ENCODE assay signal across 1 cellular context in genomic region chr1:30908886-30909777, GRCh38.
TF ChIP-seq lines count a peak whose summit lies in the region.

No MANE protein-coding gene starts in this region.

TF ChIP-seq in K562, 482 proteins besides CTCF, POLR2A, EP300 and RAD21 (continued from another document and continues in another):
- no peak for TF ChIP-seq ZNF318 (IDR thresholded peaks at IDR 0.05; ENCODE audit: borderline replicate concordance in 1 of 2, low read depth in 1 of 2)
- TF ChIP-seq, protein P1, sequence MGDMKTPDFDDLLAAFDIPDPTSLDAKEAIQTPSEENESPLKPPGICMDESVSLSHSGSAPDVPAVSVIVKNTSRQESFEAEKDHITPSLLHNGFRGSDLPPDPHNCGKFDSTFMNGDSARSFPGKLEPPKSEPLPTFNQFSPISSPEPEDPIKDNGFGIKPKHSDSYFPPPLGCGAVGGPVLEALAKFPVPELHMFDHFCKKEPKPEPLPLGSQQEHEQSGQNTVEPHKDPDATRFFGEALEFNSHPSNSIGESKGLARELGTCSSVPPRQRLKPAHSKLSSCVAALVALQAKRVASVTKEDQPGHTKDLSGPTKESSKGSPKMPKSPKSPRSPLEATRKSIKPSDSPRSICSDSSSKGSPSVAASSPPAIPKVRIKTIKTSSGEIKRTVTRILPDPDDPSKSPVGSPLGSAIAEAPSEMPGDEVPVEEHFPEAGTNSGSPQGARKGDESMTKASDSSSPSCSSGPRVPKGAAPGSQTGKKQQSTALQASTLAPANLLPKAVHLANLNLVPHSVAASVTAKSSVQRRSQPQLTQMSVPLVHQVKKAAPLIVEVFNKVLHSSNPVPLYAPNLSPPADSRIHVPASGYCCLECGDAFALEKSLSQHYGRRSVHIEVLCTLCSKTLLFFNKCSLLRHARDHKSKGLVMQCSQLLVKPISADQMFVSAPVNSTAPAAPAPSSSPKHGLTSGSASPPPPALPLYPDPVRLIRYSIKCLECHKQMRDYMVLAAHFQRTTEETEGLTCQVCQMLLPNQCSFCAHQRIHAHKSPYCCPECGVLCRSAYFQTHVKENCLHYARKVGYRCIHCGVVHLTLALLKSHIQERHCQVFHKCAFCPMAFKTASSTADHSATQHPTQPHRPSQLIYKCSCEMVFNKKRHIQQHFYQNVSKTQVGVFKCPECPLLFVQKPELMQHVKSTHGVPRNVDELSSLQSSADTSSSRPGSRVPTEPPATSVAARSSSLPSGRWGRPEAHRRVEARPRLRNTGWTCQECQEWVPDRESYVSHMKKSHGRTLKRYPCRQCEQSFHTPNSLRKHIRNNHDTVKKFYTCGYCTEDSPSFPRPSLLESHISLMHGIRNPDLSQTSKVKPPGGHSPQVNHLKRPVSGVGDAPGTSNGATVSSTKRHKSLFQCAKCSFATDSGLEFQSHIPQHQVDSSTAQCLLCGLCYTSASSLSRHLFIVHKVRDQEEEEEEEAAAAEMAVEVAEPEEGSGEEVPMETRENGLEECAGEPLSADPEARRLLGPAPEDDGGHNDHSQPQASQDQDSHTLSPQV (IDR thresholded peaks at IDR 0.05): peak; percentile 64
- TF ChIP-seq FOXP1 (CRISPR knock-in tag; IDR thresholded peaks at IDR 0.05): peak; percentile 22; the same call in 1 of the 2 replicates
- no peak for TF ChIP-seq CREB3 (tag; conservative IDR thresholded peaks at IDR 0.05; ENCODE audit: low read depth)
- TF ChIP-seq SRSF7 (optimal IDR thresholded peaks at IDR 0.05; ENCODE audit: low read depth, low read length): no peak
- no peak for TF ChIP-seq ZNF696 (CRISPR knock-in tag; conservative IDR thresholded peaks at IDR 0.05)
- no peak for TF ChIP-seq RHOXF2B (CRISPR knock-in tag; conservative IDR thresholded peaks at IDR 0.05)
- peak; percentile 76 for TF ChIP-seq ZFP36 (IDR thresholded peaks at IDR 0.05; ENCODE audit: low read depth, low read length, partially characterized antibody)
- no peak for TF ChIP-seq ZNF76 (CRISPR knock-in tag; IDR thresholded peaks at IDR 0.05; ENCODE audit: borderline replicate concordance)
- 0 out of 2 replicates have a peak, but pooled peaks have one; percentile 59 for TF ChIP-seq ZBTB2 (IDR thresholded peaks at IDR 0.05)
- TF ChIP-seq, protein P2, sequence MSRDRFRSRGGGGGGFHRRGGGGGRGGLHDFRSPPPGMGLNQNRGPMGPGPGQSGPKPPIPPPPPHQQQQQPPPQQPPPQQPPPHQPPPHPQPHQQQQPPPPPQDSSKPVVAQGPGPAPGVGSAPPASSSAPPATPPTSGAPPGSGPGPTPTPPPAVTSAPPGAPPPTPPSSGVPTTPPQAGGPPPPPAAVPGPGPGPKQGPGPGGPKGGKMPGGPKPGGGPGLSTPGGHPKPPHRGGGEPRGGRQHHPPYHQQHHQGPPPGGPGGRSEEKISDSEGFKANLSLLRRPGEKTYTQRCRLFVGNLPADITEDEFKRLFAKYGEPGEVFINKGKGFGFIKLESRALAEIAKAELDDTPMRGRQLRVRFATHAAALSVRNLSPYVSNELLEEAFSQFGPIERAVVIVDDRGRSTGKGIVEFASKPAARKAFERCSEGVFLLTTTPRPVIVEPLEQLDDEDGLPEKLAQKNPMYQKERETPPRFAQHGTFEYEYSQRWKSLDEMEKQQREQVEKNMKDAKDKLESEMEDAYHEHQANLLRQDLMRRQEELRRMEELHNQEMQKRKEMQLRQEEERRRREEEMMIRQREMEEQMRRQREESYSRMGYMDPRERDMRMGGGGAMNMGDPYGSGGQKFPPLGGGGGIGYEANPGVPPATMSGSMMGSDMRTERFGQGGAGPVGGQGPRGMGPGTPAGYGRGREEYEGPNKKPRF (IDR thresholded peaks at IDR 0.05; ENCODE audit: low read depth, low read length): no peak
- TF ChIP-seq CHD4 (IDR thresholded peaks at IDR 0.05; ENCODE audit: insufficient read depth, insufficient replicate concordance, low read depth, low read length, poor library complexity, severe bottlenecking): no peak
- TF ChIP-seq ZC3H4 (CRISPR knock-in tag; IDR thresholded peaks at IDR 0.05; ENCODE audit: borderline replicate concordance): no peak
- peak in 1 of 2 experiments; percentile 43; a peak in 2 of 4 replicates for TF ChIP-seq MAZ (CRISPR knock-in tag; conservative IDR thresholded peaks at IDR 0.05 in 1 of 2, IDR thresholded peaks at IDR 0.05 in 1 of 2)
- no peak for TF ChIP-seq PURB (CRISPR knock-in tag; IDR thresholded peaks at IDR 0.05; ENCODE audit: low read depth)
- TF ChIP-seq MECOM (CRISPR knock-in tag; IDR thresholded peaks at IDR 0.05): no peak
- TF ChIP-seq ARID1B (IDR thresholded peaks at IDR 0.05): peak; percentile 9; the same call in 1 of the 2 replicates
- peak in 1 of 2 experiments; percentile 49; a peak in 2 of 4 replicates for TF ChIP-seq KDM1A (IDR thresholded peaks at IDR 0.05)
- no peak for TF ChIP-seq U2AF1 (optimal IDR thresholded peaks at IDR 0.05; ENCODE audit: low read depth, low read length)
- no peak for TF ChIP-seq HEY1 (CRISPR knock-in tag; IDR thresholded peaks at IDR 0.05; ENCODE audit: borderline replicate concordance)
- TF ChIP-seq ZNF586 (CRISPR knock-in tag; conservative IDR thresholded peaks at IDR 0.05): no peak
- no peak for TF ChIP-seq ZNF431 (CRISPR knock-in tag; IDR thresholded peaks at IDR 0.05)
- peak; percentile 8; the same call in 1 of the 2 replicates for TF ChIP-seq MAFK (IDR thresholded peaks at IDR 0.05; ENCODE audit: low read length)
- TF ChIP-seq TCFL5 (CRISPR knock-in tag; conservative IDR thresholded peaks at IDR 0.05): no peak
- peak; percentile 43; the same call in 1 of the 2 replicates for TF ChIP-seq CXXC5 (CRISPR knock-in tag; IDR thresholded peaks at IDR 0.05)
- TF ChIP-seq DMBX1 (CRISPR knock-in tag; IDR thresholded peaks at IDR 0.05; ENCODE audit: borderline replicate concordance): 0 out of 2 replicates have a peak, but pooled peaks have one; percentile 28
- TF ChIP-seq ZNF583 (CRISPR knock-in tag; IDR thresholded peaks at IDR 0.05): 0 out of 2 replicates have a peak, but pooled peaks have one; percentile 21
- TF ChIP-seq MAX (CRISPR knock-in tag; IDR thresholded peaks at IDR 0.05): peak; percentile 83
- no peak for TF ChIP-seq ZBED1 (IDR thresholded peaks at IDR 0.05)
- TF ChIP-seq, protein P3, sequence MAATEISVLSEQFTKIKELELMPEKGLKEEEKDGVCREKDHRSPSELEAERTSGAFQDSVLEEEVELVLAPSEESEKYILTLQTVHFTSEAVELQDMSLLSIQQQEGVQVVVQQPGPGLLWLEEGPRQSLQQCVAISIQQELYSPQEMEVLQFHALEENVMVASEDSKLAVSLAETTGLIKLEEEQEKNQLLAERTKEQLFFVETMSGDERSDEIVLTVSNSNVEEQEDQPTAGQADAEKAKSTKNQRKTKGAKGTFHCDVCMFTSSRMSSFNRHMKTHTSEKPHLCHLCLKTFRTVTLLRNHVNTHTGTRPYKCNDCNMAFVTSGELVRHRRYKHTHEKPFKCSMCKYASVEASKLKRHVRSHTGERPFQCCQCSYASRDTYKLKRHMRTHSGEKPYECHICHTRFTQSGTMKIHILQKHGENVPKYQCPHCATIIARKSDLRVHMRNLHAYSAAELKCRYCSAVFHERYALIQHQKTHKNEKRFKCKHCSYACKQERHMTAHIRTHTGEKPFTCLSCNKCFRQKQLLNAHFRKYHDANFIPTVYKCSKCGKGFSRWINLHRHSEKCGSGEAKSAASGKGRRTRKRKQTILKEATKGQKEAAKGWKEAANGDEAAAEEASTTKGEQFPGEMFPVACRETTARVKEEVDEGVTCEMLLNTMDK (IDR thresholded peaks at IDR 0.05; ENCODE audit: borderline replicate concordance, insufficient read depth, low read depth, low read length, poor library complexity, severe bottlenecking): peak; percentile 25
- no peak for TF ChIP-seq ZNF175 (CRISPR knock-in tag; IDR thresholded peaks at IDR 0.05; ENCODE audit: low read depth)
- TF ChIP-seq NCOA1 (IDR thresholded peaks at IDR 0.05; ENCODE audit: low read depth): no peak
- TF ChIP-seq TAF7 (tag; IDR thresholded peaks at IDR 0.05): no peak
- TF ChIP-seq ZKSCAN8 (CRISPR knock-in tag; IDR thresholded peaks at IDR 0.05): no peak
- TF ChIP-seq, protein P4, sequence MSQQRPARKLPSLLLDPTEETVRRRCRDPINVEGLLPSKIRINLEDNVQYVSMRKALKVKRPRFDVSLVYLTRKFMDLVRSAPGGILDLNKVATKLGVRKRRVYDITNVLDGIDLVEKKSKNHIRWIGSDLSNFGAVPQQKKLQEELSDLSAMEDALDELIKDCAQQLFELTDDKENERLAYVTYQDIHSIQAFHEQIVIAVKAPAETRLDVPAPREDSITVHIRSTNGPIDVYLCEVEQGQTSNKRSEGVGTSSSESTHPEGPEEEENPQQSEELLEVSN (IDR thresholded peaks at IDR 0.05; ENCODE audit: borderline replicate concordance in 1 of 2, extremely low read depth in 1 of 2, insufficient read depth in 1 of 2, insufficient read length in 1 of 2, low read depth in 1 of 2, low read length in 1 of 2, poor library complexity in 1 of 2, severe bottlenecking in 1 of 2): peak in 1 of 2 experiments; percentile 44
- TF ChIP-seq BRD4 (IDR thresholded peaks at IDR 0.05): no peak
- no peak for TF ChIP-seq CBFA2T2 (conservative IDR thresholded peaks at IDR 0.05)
- no peak for TF ChIP-seq NFIC (IDR thresholded peaks at IDR 0.05)
- peak; percentile 54; the same call in 1 of the 2 replicates for TF ChIP-seq NR2C1 (IDR thresholded peaks at IDR 0.05)
- TF ChIP-seq NR2C1 (tag; IDR thresholded peaks at IDR 0.05): peak; percentile 73
